In the genomic region with DNA sequence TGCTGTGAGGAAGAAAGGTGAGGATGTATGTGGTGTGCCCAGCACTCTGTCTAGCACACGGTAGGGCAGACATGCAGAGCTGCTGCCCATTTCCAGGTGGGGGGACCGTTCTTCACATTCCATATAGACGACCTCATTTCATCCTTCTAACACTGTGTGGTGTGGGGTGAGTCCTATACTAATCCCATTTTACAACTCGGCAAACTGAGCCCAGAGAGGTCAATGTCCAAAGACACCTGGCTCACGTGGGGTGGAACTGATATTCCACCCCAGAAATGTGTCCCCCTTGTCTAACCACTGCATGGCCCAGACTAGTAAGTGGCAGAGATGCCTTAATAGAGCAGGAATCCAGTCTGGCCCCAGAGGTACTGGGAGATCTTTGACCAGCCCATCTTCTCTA, we compare ENCODE assay signal across 8 cellular contexts.
"Had no signal": no experiment of that assay in that cellular context is flagged by ENCODE, and none has a peak within 500 bp of the region (broad histone marks: within the 10 kb centered on the region; RNA-seq: fewer than 3 reads in every experiment).

No MANE protein-coding gene starts in this region.

- DNase-seq: GDM1, GF-D8 had no signal

- ATAC-seq: GM12878 had no signal

- FAIRE-seq: G401.6, GM12878, GM12891, GM12892, GM18507, GM19239 had no signal

- H3K4me3 ChIP-seq: GM12878 had no signal
